Comparison of ENCODE assay signal across 29 cellular contexts in the genomic region with DNA sequence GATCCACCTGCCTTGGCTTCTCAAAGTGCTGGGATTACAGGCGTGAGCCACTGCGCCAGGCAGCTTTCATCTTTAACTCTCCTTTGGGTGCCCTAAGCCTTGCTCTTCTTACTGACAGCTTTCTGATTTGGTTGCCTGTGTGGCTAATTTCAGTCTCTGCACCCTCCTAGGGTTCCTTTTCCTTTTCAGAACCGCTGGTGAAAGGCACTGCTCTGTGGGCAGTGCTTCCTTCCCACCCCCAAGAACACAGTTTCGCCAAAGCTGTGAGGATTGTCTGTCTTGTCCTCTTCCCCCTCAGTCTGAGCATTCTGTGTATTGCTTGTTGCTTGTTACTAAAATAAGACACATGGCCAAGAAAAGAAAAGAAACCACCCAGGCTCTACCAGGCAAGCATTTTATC.
"Had no signal": no experiment of that assay in that cellular context is flagged by ENCODE, and none has a peak within 500 bp of the region (broad histone marks: within the 10 kb centered on the region; RNA-seq: fewer than 3 reads in every experiment).

No MANE protein-coding gene starts in this region.

- H3K4me2 ChIP-seq: SK-N-SH had no signal

- H3K9me2 ChIP-seq: SK-N-SH had no signal

- DNase-seq: Kasumi-1, MG63, MV-4-11, NCI-H1092, NCI-H1105, NCI-H1417 treated with DMSO at 0.1 percent for 48 hours, NCI-H1436 treated with DMSO at 0.1 percent for 48 hours, NCI-H1694 treated with DMSO at 0.1 percent for 48 hours, NCI-H187 treated with DMSO at 0.1 percent for 48 hours, NCI-H2029, NCI-H2081, NCI-H2107, NCI-H2171, NCI-H226, NCI-H446 treated with DMSO at 0.1 percent for 48 hours, NCI-H510A, NCI-H524, NCI-H526, NCI-H69, NCI-H748 treated with DMSO at 0.1 percent for 48 hours, NCI-H82, PC-3, Peyer's patch, Right ventricle myocardium superior, RPMI8226, SHP77 treated with DMSO at 0.1 percent for 48 hours, SK-N-SH, SW 1271 had no signal

- H3K36me3 ChIP-seq: MG63, Peyer's patch, SJSA1 had no signal

- H3K9ac ChIP-seq: SK-N-SH had no signal

- H3K4me1 ChIP-seq: Peyer's patch, SJSA1 had no signal

- H3K27me3 ChIP-seq: MG63, Peyer's patch, SJSA1 had no signal

- H3K9me3 ChIP-seq: MG63, Peyer's patch, SJSA1, SK-N-SH had no signal

- H3K27ac ChIP-seq: Peyer's patch, SJSA1 had no signal

- H3K4me3 ChIP-seq: MG63, Peyer's patch, SJSA1 had no signal
